8 cellular contexts compared by ENCODE assay signal in the genomic region with DNA sequence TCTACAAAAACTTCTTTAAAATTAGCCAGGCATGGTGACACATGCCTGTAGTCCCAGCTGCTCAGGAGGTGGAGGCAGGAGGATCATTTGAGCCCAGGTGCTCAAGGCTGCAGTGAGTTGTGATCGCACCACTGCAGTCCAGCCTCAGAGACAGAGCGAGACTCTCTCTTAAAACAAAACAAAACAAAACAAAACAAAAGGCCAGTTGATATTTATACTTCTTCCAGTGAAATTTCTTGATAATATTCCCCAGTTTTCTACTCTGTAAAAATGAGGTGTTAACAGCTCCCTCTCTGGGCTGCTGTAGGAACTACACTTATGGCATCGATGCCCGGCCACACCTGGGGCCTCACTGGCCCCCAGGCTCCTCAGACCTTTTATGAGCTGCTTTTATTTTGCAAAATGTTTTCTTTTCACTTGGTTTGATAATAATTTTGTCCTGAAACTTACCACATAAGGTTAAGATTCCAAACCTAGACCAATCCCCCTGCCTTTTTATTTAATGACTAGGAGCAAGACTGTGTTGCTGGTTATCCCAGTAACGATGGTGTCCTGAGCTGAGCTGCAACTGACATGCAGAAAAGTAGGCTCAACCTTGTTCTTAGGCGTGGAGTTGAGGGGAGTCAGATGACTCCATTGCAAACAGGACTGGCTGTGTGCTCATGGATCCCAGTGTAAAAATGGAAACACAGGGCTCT. TPM values are rescaled to one million over a fixed set of nuclear protein-coding genes. Genes with fewer than 3 reads are reported as not detected.
DNase-seq lines count a peak whose midpoint lies in the region; ATAC-seq, FAIRE-seq and TF ChIP-seq lines count a peak whose summit lies in the region.

No MANE protein-coding gene starts in this region.

- no peaks in the 10 kb centered on the region for H3K9me3 Mint-ChIP-seq in Calu3 (ENCODE audit: low read depth, unreplicated experiment)

- H3K27me3 Mint-ChIP-seq in Calu3 (ENCODE audit: unreplicated experiment), result no peaks in the 10 kb centered on the region

- peak overlapping the region; percentile 74 for H3K27ac Mint-ChIP-seq in Calu3 (ENCODE audit: unreplicated experiment)

- H3K27me3 ChIP-seq in WERI-Rb-1 (ENCODE audit: insufficient read depth, low read depth, severe bottlenecking) (no peaks in the 10 kb centered on the region), dorsolateral prefrontal cortex (no peaks in the 10 kb centered on the region)

- no peak for ATAC-seq in HG03025 (IDR thresholded peaks at IDR 0.05; ENCODE audit: low FRiP score, unreplicated experiment)

- H3K4me3 ChIP-seq in WERI-Rb-1 (ENCODE audit: low read depth, low read length) (no peak overlapping the region), dorsolateral prefrontal cortex (peak overlapping the region in 9 of 59 donors; percentile 3 to 30 (median 16))

- H3K36me3 ChIP-seq in WERI-Rb-1, result peaks cover 19% of the 10 kb centered on the region

- FAIRE-seq in urothelium cell line (lab: Jason Lieb, UNC), result no peak
- no peak for FAIRE-seq in GM19239 (lab: Jason Lieb, UNC)

- intact Hi-C loops in Calu3 (cut with micrococcal nuclease; ENCODE audit: unreplicated experiment) (no loop called here), dorsolateral prefrontal cortex (cut with DNase I) (no loop called here)

- DNase-seq in Calu3, result peak; percentile 74
- DNase-seq in HuH-7.5 (ENCODE audit: low spot score), result peak; percentile 57
- DNase-seq in WERI-Rb-1, result peak; percentile 44
- peak in 3 of 10 donors; percentile 42 to 65 (median 62) for DNase-seq in dorsolateral prefrontal cortex
- peak; percentile 40 for DNase-seq in mucosa of gallbladder (ENCODE audit: low spot score)
- DNase-seq in urothelium cell line (ENCODE audit: low spot score), result peak; percentile 54
- DNase-seq in GM19239 (ENCODE audit: insufficient read length, low spot score), result no peak

- H3K9me3 ChIP-seq in WERI-Rb-1 (ENCODE audit: severe bottlenecking), result no peaks in the 10 kb centered on the region

- H3K4me1 Mint-ChIP-seq in Calu3 (ENCODE audit: low read depth, unreplicated experiment), result peaks cover 39% of the 10 kb centered on the region

- CTCF ChIA-PET in Calu3 (lab: Charles Lee), result interaction anchor here (0.6 to 1.3 kb wide), 6 partner anchors 20 to 79 kb away, joined by 3 to 5 read pairs (median 4); a partner anchor contains a TSS

- H3K27ac ChIP-seq in WERI-Rb-1 (no peak overlapping the region), dorsolateral prefrontal cortex (peak overlapping the region; percentile 23 to 97 (median 92))

- no peak overlapping the region for H3K4me3 Mint-ChIP-seq in Calu3 (ENCODE audit: low read depth, unreplicated experiment)

- TF ChIP-seq CTCF in Calu3 (IDR thresholded peaks at IDR 0.05; ENCODE audit: unreplicated experiment), result peak; percentile 90
- TF ChIP-seq CTCF in WERI-Rb-1 (IDR thresholded peaks at IDR 0.05; ENCODE audit: low read depth, low read length), result peak; percentile 59
- TF ChIP-seq CTCF in dorsolateral prefrontal cortex (IDR thresholded peaks at IDR 0.05 in 54 of 56, conservative IDR thresholded peaks at IDR 0.05 in 2 of 56; ENCODE audit: low read depth in 1 of 56, partially characterized antibody in 56 of 56), result peak; percentile 70 to 91 (median 85)

- peaks cover 37% of the 10 kb centered on the region for H3K36me3 Mint-ChIP-seq in Calu3 (ENCODE audit: insufficient read depth, unreplicated experiment)

- BruUV-seq in Calu3 (replicated peaks; lab: Mats Ljungman, UMichigan), result no TSS peak

RNA-seq across cellular contexts. Expression of a gene that starts 17.6 kb away (rescaled TPM):
- 104 and 110 TPM in 2 replicates for total RNA-seq in Calu3 (2022)
- 100 to 1,000 TPM; 246 to 429 (median 311) TPM for total RNA-seq in dorsolateral prefrontal cortex
- total RNA-seq in mucosa of gallbladder, result 94.1 TPM

RNA-seq across cellular contexts. Expression of a gene that starts 45.5 kb away (rescaled TPM):
- total RNA-seq in Calu3 (2022) (167 and 185 TPM in 2 replicates), dorsolateral prefrontal cortex (10 to 100 TPM in 114 of 120 experiments, 1 to 10 TPM in 6; 7.1 to 57.9 (median 18.9) TPM), mucosa of gallbladder (62.7 TPM)

RNA-seq across cellular contexts. Expression of a gene that starts 47.7 kb away (rescaled TPM):
- total RNA-seq in Calu3 (2022), result 64.3 and 73.1 TPM in 2 replicates
- total RNA-seq in dorsolateral prefrontal cortex, result 10 to 100 TPM; 39.2 to 88.9 (median 58.5) TPM
- total RNA-seq in mucosa of gallbladder, result 129 TPM

RNA-seq across cellular contexts. Expression of a gene that starts 49.0 kb away (rescaled TPM):
- total RNA-seq in Calu3 (2022) (30.8 and 42.2 TPM in 2 replicates), dorsolateral prefrontal cortex (10 to 100 TPM; 12.6 to 44.4 (median 21.7) TPM), mucosa of gallbladder (31.9 TPM)

RNA-seq across cellular contexts. Expression of a gene that starts 49.3 kb away (rescaled TPM):
- total RNA-seq in Calu3 (2022), result 128 and 135 TPM in 2 replicates
- 10 to 100 TPM; 37.4 to 77.9 (median 58.6) TPM for total RNA-seq in dorsolateral prefrontal cortex
- 87.7 TPM for total RNA-seq in mucosa of gallbladder
